9 cellular contexts compared by ENCODE assay signal in the genomic region with DNA sequence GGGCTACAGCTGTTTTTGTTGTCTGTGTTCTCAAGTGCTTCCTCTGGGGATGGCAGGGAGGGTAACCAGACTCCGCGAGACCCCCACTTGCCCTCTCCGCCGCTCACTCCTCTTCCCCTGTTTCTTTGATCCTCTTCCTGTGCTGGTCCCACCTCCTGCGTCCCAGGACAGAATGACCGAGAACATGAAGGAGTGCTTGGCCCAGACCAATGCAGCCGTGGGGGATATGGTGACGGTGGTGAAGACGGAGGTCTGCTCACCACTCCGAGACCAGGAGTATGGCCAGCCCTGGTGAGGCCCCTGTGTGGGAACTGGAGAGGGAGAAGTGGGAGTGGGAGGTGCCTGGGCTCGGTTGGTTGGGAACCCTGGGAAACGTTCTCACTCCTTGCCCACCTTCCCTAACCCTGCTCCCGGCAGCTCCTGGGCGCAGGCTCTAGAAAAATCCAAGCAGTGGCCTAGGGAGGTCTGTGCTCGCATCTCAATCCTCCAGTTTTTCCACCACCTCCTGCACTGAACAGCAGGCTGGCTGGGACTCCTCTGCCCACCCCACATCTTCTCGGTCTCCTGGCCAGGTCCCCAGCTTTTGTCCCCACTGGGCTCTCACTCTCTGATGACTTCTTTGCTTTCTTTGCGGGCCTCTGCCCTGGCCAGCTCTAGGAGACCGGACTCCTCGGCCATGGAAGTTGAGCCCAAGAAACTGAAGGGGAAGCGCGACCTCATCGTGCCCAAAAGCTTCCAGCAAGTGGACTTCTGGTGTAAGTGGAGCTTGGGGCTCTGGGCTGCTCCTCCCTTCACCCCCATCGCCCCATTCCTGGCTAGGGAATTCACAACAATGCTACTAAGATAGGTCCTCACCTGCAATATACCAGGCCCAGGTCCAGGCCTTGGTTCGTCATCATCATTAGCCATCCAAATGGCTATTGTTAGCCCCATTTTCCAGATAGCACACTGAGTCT. TPM values are rescaled to one million over a fixed set of nuclear protein-coding genes. Genes with fewer than 3 reads are reported as not detected.
DNase-seq lines count a peak whose midpoint lies in the region; ATAC-seq and TF ChIP-seq lines count a peak whose summit lies in the region.
"Had no signal": no experiment of that assay in that cellular context is flagged by ENCODE, and none has a peak within 500 bp of the region (broad histone marks: within the 10 kb centered on the region; RNA-seq: fewer than 3 reads in every experiment).

No MANE protein-coding gene starts in this region.

- peaks cover 8 to 31% (median 11%) of the 10 kb centered on the region in 4 donors for H3K4me1 Mint-ChIP-seq in CD4-positive, alpha-beta memory T cell
- H3K4me1 Mint-ChIP-seq in activated CD4-positive, alpha-beta T cell treated with anti-CD3 and anti-CD28 coated beads for 36 hours = peaks cover 3% of the 10 kb centered on the region

- no peaks in the 10 kb centered on the region for H3K9me3 Mint-ChIP-seq in CD4-positive, alpha-beta memory T cell
- no peaks in the 10 kb centered on the region for H3K9me3 Mint-ChIP-seq in activated CD4-positive, alpha-beta T cell treated with anti-CD3 and anti-CD28 coated beads for 36 hours (ENCODE audit: low read depth)
- H3K9me3 Mint-ChIP-seq: activated CD4-positive, alpha-beta T cell treated with anti-CD3 and anti-CD28 coated beads, Interleukin-2, amount 10 ng/mL, durations not matched to agents 24 days and 14 days had no signal

- H3K27ac Mint-ChIP-seq in CD4-positive, alpha-beta memory T cell = peak overlapping the region in 1 of 7 donors; percentile 27
- no peak overlapping the region for H3K27ac Mint-ChIP-seq in activated CD4-positive, alpha-beta T cell treated with anti-CD3 and anti-CD28 coated beads for 36 hours
- H3K27ac Mint-ChIP-seq: activated CD4-positive, alpha-beta T cell treated with anti-CD3 and anti-CD28 coated beads, Interleukin-2, amount 10 ng/mL, durations not matched to agents 24 days and 14 days had no signal

- CTCF ChIA-PET in CD4-positive, alpha-beta memory T cell (lab: Charles Lee; ENCODE audit: partially characterized antibody) = interaction anchor here (1.1 kb wide), 2 partner anchors 14 to 86 kb away, joined by 3 read pairs; no protein-coding TSS in a partner anchor
- CTCF ChIA-PET in activated CD4-positive, alpha-beta T cell treated with anti-CD3 and anti-CD28 coated beads for 36 hours (lab: Charles Lee) = interaction anchor here (0.7 to 0.8 kb wide), 3 partner anchors 198 to 565 kb away, joined by 3 read pairs; no protein-coding TSS in a partner anchor

- H3K9ac ChIP-seq in adipocyte (ENCODE audit: low read length) = peak overlapping the region; percentile 76

- no peak for TF ChIP-seq CTCF in prostate gland (IDR thresholded peaks at IDR 0.05)

- no peaks in the 10 kb centered on the region for H3K9me3 ChIP-seq in CD4-positive, alpha-beta memory T cell (ENCODE audit: control insufficient read depth in 1 of 2, low read length in 2 of 2)
- H3K9me3 ChIP-seq in adipocyte (ENCODE audit: control insufficient read depth, low read length) = no peaks in the 10 kb centered on the region
- no peaks in the 10 kb centered on the region for H3K9me3 ChIP-seq in right cardiac atrium (ENCODE audit: control insufficient read depth, low read length)
- H3K9me3 ChIP-seq in prostate gland = no peaks in the 10 kb centered on the region

- ATAC-seq in right cardiac atrium (peak; percentile 3 to 12), HG03108 (IDR thresholded peaks at IDR 0.05; ENCODE audit: unreplicated experiment) (no peak)
- no peak for ATAC-seq in activated CD4-positive, alpha-beta T cell treated with anti-CD3 and anti-CD28 coated beads for 36 hours

- TF ChIP-seq POLR2A in prostate gland (IDR thresholded peaks at IDR 0.05) = no peak

- WGBS in right cardiac atrium = 57% methylated on average over 24 of the region's 24 CpGs
- 60% methylated on average over 24 of the region's 24 CpGs for WGBS in prostate gland

- H3K36me3 Mint-ChIP-seq in CD4-positive, alpha-beta memory T cell = peaks cover 5 to 7% of the 10 kb centered on the region in 2 donors
- H3K36me3 Mint-ChIP-seq in activated CD4-positive, alpha-beta T cell treated with anti-CD3 and anti-CD28 coated beads for 36 hours (ENCODE audit: low read depth) = no peaks in the 10 kb centered on the region

- H3K4me1 ChIP-seq in CD4-positive, alpha-beta memory T cell (ENCODE audit: insufficient read depth, low read length) = peaks cover 9% of the 10 kb centered on the region
- H3K4me1 ChIP-seq in adipocyte (ENCODE audit: control insufficient read depth, insufficient read depth, low read length) (peaks cover 13% of the 10 kb centered on the region), right cardiac atrium (ENCODE audit: control insufficient read depth, insufficient read depth, low read length) (peaks cover 11% of the 10 kb centered on the region), prostate gland (replicated peaks) (no peaks in the 10 kb centered on the region)

- H3K27me3 ChIP-seq in CD4-positive, alpha-beta memory T cell (ENCODE audit: insufficient read depth, low read length) = peaks cover 12% of the 10 kb centered on the region
- no peaks in the 10 kb centered on the region for H3K27me3 ChIP-seq in adipocyte (replicated peaks; ENCODE audit: control insufficient read depth, insufficient read depth, low read length)
- H3K27me3 ChIP-seq in right cardiac atrium (ENCODE audit: control insufficient read depth, insufficient read depth) = no peaks in the 10 kb centered on the region
- no peaks in the 10 kb centered on the region for H3K27me3 ChIP-seq in prostate gland (replicated peaks; ENCODE audit: insufficient read depth)

- H3K4me3 Mint-ChIP-seq in CD4-positive, alpha-beta memory T cell = peak overlapping the region in 7 of 8 donors; percentile 22 to 59 (median 41)
- H3K4me3 Mint-ChIP-seq in activated CD4-positive, alpha-beta T cell treated with anti-CD3 and anti-CD28 coated beads for 36 hours = no peak overlapping the region
- H3K4me3 Mint-ChIP-seq: activated CD4-positive, alpha-beta T cell treated with anti-CD3 and anti-CD28 coated beads, Interleukin-2, amount 10 ng/mL, durations not matched to agents 24 days and 14 days had no signal

- H3K36me3 ChIP-seq in CD4-positive, alpha-beta memory T cell (ENCODE audit: insufficient read depth, low read length) = peaks cover 7% of the 10 kb centered on the region
- H3K36me3 ChIP-seq in adipocyte (ENCODE audit: control insufficient read depth, insufficient read depth, low read length, severe bottlenecking) = no peaks in the 10 kb centered on the region
- no peaks in the 10 kb centered on the region for H3K36me3 ChIP-seq in prostate gland

- POLR2A ChIA-PET in CD4-positive, alpha-beta memory T cell (lab: Charles Lee; ENCODE audit: partially characterized antibody) = no interaction called here
- POLR2A ChIA-PET in activated CD4-positive, alpha-beta T cell treated with anti-CD3 and anti-CD28 coated beads for 36 hours (lab: Charles Lee) = no interaction called here

- intact Hi-C loops in CD4-positive, alpha-beta memory T cell (cut with micrococcal nuclease) = no loop called here
- intact Hi-C loops in right cardiac atrium (cut with DNase I) (loop anchor here in 1 of 4 donors (5.0 kb wide), 1 partner anchor 35 kb away; a partner anchor contains a TSS), prostate gland (cut with DNase I) (loop anchor here (2.0 kb wide), 2 partner anchors 29 to 35 kb away; a partner anchor contains a TSS)
- intact Hi-C loops in activated CD4-positive, alpha-beta T cell treated with anti-CD3 and anti-CD28 coated beads for 36 hours (cut with DNase I, micrococcal nuclease) = loop anchor here in 1 of 2 experiments (5.0 kb wide), 1 partner anchor 70 kb away; no protein-coding TSS in a partner anchor

- H3K27ac ChIP-seq in CD4-positive, alpha-beta memory T cell (ENCODE audit: low read depth, low read length) = no peak overlapping the region
- H3K27ac ChIP-seq in right cardiac atrium (ENCODE audit: low read length) (peak overlapping the region; percentile 71), prostate gland (peak overlapping the region; percentile 78 to 79)

- H3K4me3 ChIP-seq in CD4-positive, alpha-beta memory T cell (ENCODE audit: low read length in 2 of 2) = no peak overlapping the region
- H3K4me3 ChIP-seq in adipocyte (ENCODE audit: low read length) (peak overlapping the region; percentile 70), right cardiac atrium (ENCODE audit: low read length) (peak overlapping the region; percentile 77), prostate gland (peak overlapping the region; percentile 55 to 59)

- no peak for DNase-seq in CD4-positive, alpha-beta memory T cell
- DNase-seq in adipocyte (ENCODE audit: low read depth) = no peak
- DNase-seq in right cardiac atrium = peak in 1 of 3 donors; percentile 46
- no peak for DNase-seq in prostate gland (ENCODE audit: low spot score)
- no peak for DNase-seq in activated CD4-positive, alpha-beta T cell treated with anti-CD3 and anti-CD28 coated beads for 36 hours
- DNase-seq in NCI-H2081 treated with DMSO at 0.1 percent for 48 hours (lab: John Stamatoyannopoulos, UW) = no peak
- DNase-seq in globus pallidus (ENCODE audit: low spot score) = no peak
- DNase-seq: activated CD4-positive, alpha-beta T cell treated with anti-CD3 and anti-CD28 coated beads, Interleukin-2, amount 10 ng/mL, durations not matched to agents 24 days and 14 days had no signal

- H3K27me3 Mint-ChIP-seq in CD4-positive, alpha-beta memory T cell = peaks cover 7 to 18% of the 10 kb centered on the region in 2 donors
- H3K27me3 Mint-ChIP-seq in activated CD4-positive, alpha-beta T cell treated with anti-CD3 and anti-CD28 coated beads for 36 hours = peaks cover 22% of the 10 kb centered on the region

RNA-seq across cellular contexts. Expression of a gene that starts 35.4 kb away (rescaled TPM):
- total RNA-seq in CD4-positive, alpha-beta memory T cell = 1 to 10 TPM; 8.0 to 8.5 TPM
- polyA plus RNA-seq in CD4-positive, alpha-beta memory T cell = under 1 TPM; 0.30 to 0.85 TPM
- total RNA-seq in right cardiac atrium = 10 to 100 TPM; 27.5 to 33.9 (median 29.9) TPM
- 9.5 TPM for polyA plus RNA-seq in right cardiac atrium
- 10 to 100 TPM; 13.1 to 15.3 TPM for total RNA-seq in prostate gland
- total RNA-seq in activated CD4-positive, alpha-beta T cell treated with anti-CD3 and anti-CD28 coated beads for 36 hours = under 1 TPM; 0.61 to 0.94 TPM

Comparison
In these comparisons a context has a peak if more than half of its experiments do, and no peak if none do; other contexts are left out.
1. H3K4me3 ChIP-seq: peak in adipocyte (single experiment), right cardiac atrium (single experiment) and prostate gland (2 of 2); none in CD4-positive, alpha-beta memory T cell (0 of 2).
2. ATAC-seq: peak in right cardiac atrium (2 of 2); none in activated CD4-positive, alpha-beta T cell treated with anti-CD3 and anti-CD28 coated beads for 36 hours (single experiment) and HG03108 (single experiment).
3. RNA of a gene that starts 35.4 kb away (total RNA-seq): 27.5 to 33.9 TPM in right cardiac atrium, 13.1 to 15.3 TPM in prostate gland and 8.0 to 8.5 TPM in CD4-positive, alpha-beta memory T cell; 0.61 to 0.94 TPM in activated CD4-positive, alpha-beta T cell treated with anti-CD3 and anti-CD28 coated beads for 36 hours; every median in the first group is over 4 times any median in the second.